Comparison of ENCODE assay signal across 3 cellular contexts in the genomic region with DNA sequence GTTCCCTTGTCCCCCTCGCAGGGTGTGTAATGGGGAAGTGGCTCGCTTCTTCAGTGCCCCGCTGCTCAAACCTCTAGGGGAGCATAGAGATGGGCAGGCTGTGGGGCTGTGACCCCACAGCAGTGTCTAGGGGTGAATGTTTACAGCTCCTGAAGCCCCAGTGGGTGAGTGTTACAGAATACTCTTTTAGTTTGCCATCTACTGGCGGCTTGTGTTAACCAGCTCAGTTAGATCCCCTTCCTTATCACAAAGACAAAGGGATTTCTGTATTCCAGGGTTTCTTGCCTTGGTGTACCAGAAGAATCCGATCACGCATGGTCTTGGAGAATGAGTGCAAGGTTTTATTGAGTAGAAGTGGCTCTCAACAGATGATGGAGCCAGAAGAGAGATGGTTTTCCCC.
TF ChIP-seq lines count a peak whose summit lies in the region.

No MANE protein-coding gene starts in this region.

TF ChIP-seq in SK-N-SH treated with all-trans-retinoic acid at 6 μM for 48 hours, 23 proteins besides CTCF, POLR2A, EP300 and RAD21 (continues in another document):
- TF ChIP-seq ZFP30 (CRISPR knock-in tag; IDR thresholded peaks at IDR 0.05): no peak
- TF ChIP-seq CSRNP3 (CRISPR knock-in tag; IDR thresholded peaks at IDR 0.05): no peak
- TF ChIP-seq ZFP3 (CRISPR knock-in tag; IDR thresholded peaks at IDR 0.05): no peak
- TF ChIP-seq POU6F1 (CRISPR knock-in tag; IDR thresholded peaks at IDR 0.05; ENCODE audit: borderline replicate concordance, low read depth): no peak
- TF ChIP-seq CREB5 (CRISPR knock-in tag; IDR thresholded peaks at IDR 0.05; ENCODE audit: low read depth): no peak
- no peak for TF ChIP-seq ARNTL (CRISPR knock-in tag; IDR thresholded peaks at IDR 0.05; ENCODE audit: borderline replicate concordance, low read depth)
- no peak for TF ChIP-seq OSR1 (CRISPR knock-in tag; IDR thresholded peaks at IDR 0.05)

TF ChIP-seq in SK-N-SH, 30 proteins besides CTCF, POLR2A, EP300 and RAD21:
- TF ChIP-seq MEF2A (IDR thresholded peaks at IDR 0.05; ENCODE audit: borderline replicate concordance, low read depth) (no peak), NFIC (IDR thresholded peaks at IDR 0.05; ENCODE audit: borderline replicate concordance) (no peak), RCOR1 (IDR thresholded peaks at IDR 0.05; ENCODE audit: low read length) (no peak), CHD2 (IDR thresholded peaks at IDR 0.05; ENCODE audit: low read length, partially characterized antibody) (no peak), ELF1 (IDR thresholded peaks at IDR 0.05) (no peak), REST (IDR thresholded peaks at IDR 0.05; ENCODE audit: low read depth, low read length) (no peak), RXRA (IDR thresholded peaks at IDR 0.05; ENCODE audit: borderline replicate concordance, low read depth) (no peak), TCF12 (IDR thresholded peaks at IDR 0.05) (no peak), MAX (IDR thresholded peaks at IDR 0.05; ENCODE audit: low read depth) (no peak), FOXJ3 (CRISPR knock-in tag; IDR thresholded peaks at IDR 0.05) (no peak), MXI1 (IDR thresholded peaks at IDR 0.05; ENCODE audit: low read depth, low read length) (no peak), TEAD4 (IDR thresholded peaks at IDR 0.05; ENCODE audit: borderline replicate concordance, insufficient read depth) (no peak), TAF1 (IDR thresholded peaks at IDR 0.05; ENCODE audit: borderline replicate concordance, low read depth, low read length) (no peak), JUND (IDR thresholded peaks at IDR 0.05) (no peak), PBX3 (IDR thresholded peaks at IDR 0.05) (no peak), SMC3 (IDR thresholded peaks at IDR 0.05; ENCODE audit: low read depth, low read length) (no peak), EZH2phosphoT487 (IDR thresholded peaks at IDR 0.05; ENCODE audit: borderline replicate concordance, low read depth) (no peak)
- TF ChIP-seq, protein P1, sequence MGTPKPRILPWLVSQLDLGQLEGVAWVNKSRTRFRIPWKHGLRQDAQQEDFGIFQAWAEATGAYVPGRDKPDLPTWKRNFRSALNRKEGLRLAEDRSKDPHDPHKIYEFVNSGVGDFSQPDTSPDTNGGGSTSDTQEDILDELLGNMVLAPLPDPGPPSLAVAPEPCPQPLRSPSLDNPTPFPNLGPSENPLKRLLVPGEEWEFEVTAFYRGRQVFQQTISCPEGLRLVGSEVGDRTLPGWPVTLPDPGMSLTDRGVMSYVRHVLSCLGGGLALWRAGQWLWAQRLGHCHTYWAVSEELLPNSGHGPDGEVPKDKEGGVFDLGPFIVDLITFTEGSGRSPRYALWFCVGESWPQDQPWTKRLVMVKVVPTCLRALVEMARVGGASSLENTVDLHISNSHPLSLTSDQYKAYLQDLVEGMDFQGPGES (IDR thresholded peaks at IDR 0.05; ENCODE audit: low read depth, low read length): no peak
- TF ChIP-seq, protein P2, sequence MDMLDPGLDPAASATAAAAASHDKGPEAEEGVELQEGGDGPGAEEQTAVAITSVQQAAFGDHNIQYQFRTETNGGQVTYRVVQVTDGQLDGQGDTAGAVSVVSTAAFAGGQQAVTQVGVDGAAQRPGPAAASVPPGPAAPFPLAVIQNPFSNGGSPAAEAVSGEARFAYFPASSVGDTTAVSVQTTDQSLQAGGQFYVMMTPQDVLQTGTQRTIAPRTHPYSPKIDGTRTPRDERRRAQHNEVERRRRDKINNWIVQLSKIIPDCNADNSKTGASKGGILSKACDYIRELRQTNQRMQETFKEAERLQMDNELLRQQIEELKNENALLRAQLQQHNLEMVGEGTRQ (IDR thresholded peaks at IDR 0.05; ENCODE audit: borderline replicate concordance, low read depth, low read length): no peak

TF ChIP-seq in H1, 55 proteins besides CTCF, POLR2A, EP300 and RAD21:
- TF ChIP-seq CBX5 (IDR thresholded peaks at IDR 0.05; ENCODE audit: low read depth, low read length) (no peak), RFX5 (IDR thresholded peaks at IDR 0.05; ENCODE audit: borderline replicate concordance, low read depth, low read length) (no peak), SIRT6 (IDR thresholded peaks at IDR 0.05; ENCODE audit: low read length) (no peak), BACH1 (IDR thresholded peaks at IDR 0.05; ENCODE audit: low read length) (no peak), SUZ12 (IDR thresholded peaks at IDR 0.05; ENCODE audit: low read length) (no peak), KDM1A (IDR thresholded peaks at IDR 0.05; ENCODE audit: borderline replicate concordance, low read length) (no peak), RNF2 (IDR thresholded peaks at IDR 0.05; ENCODE audit: borderline replicate concordance, low read depth, low read length, missing control alignments, poor library complexity, severe bottlenecking) (no peak), CTBP2 (IDR thresholded peaks at IDR 0.05; ENCODE audit: borderline replicate concordance, insufficient read depth, insufficient read length, low read length) (no peak), SAP30 (IDR thresholded peaks at IDR 0.05; ENCODE audit: insufficient read depth, insufficient replicate concordance, low read length) (no peak), GTF2F1 (IDR thresholded peaks at IDR 0.05; ENCODE audit: borderline replicate concordance, low read depth, low read length) (no peak), EGR1 (IDR thresholded peaks at IDR 0.05; ENCODE audit: borderline replicate concordance, low read depth, low read length) (no peak), CREB1 (IDR thresholded peaks at IDR 0.05) (no peak), KDM5A (IDR thresholded peaks at IDR 0.05; ENCODE audit: low read length) (no peak), SRF (IDR thresholded peaks at IDR 0.05; ENCODE audit: low read depth, low read length) (no peak), TAF1 (IDR thresholded peaks at IDR 0.05; ENCODE audit: low read depth, low read length) (no peak), CEBPB (IDR thresholded peaks at IDR 0.05; ENCODE audit: low read depth, low read length) (no peak), BRCA1 (IDR thresholded peaks at IDR 0.05; ENCODE audit: low read depth, low read length) (no peak), CBX8 (IDR thresholded peaks at IDR 0.05; ENCODE audit: borderline replicate concordance, low read depth, low read length) (no peak), SIN3A (conservative IDR thresholded peaks at IDR 0.05 in 1 of 2, IDR thresholded peaks at IDR 0.05 in 1 of 2; ENCODE audit: low read depth in 1 of 2, low read length in 2 of 2) (no peak)
TF ChIP-seq in H1: peak in this region for 0.
